14 cellular contexts compared by ENCODE assay signal in genomic region chr17:43655702-43656275, GRCh38. TPM values are rescaled to one million over a fixed set of nuclear protein-coding genes. Genes with fewer than 3 reads are reported as not detected.
DNase-seq lines count a peak whose midpoint lies in the region; ATAC-seq and TF ChIP-seq lines count a peak whose summit lies in the region.
"Had no signal": no experiment of that assay in that cellular context is flagged by ENCODE, and none has a peak within 500 bp of the region (broad histone marks: within the 10 kb centered on the region; RNA-seq: fewer than 3 reads in every experiment).

No MANE protein-coding gene starts in this region.

- H3K27ac Mint-ChIP-seq in T-helper 17 cell = peak overlapping the region; percentile 91

- no peaks in the 10 kb centered on the region for H3K36me3 ChIP-seq in HUES48 (ENCODE audit: control insufficient read depth, insufficient read depth, low read length)
- H3K36me3 ChIP-seq in left lung = no peaks in the 10 kb centered on the region
- H3K36me3 ChIP-seq: right lobe of liver, thoracic aorta had no signal

- no peak overlapping the region for H3K4me3 ChIP-seq in HUES48 (ENCODE audit: low read depth, low read length)
- H3K4me3 ChIP-seq in left lung = no peak overlapping the region
- H3K4me3 ChIP-seq: right lobe of liver, thoracic aorta had no signal

- no peaks in the 10 kb centered on the region for H3K27me3 Mint-ChIP-seq in T-helper 17 cell

- intact Hi-C loops in left lung (cut with DNase I) = no loop called here

- H3K27ac ChIP-seq in HUES48 (ENCODE audit: low read depth, low read length) (peak overlapping the region; percentile 28), left lung (no peak overlapping the region)
- H3K27ac ChIP-seq: right lobe of liver, thoracic aorta had no signal

- H3K4me3 Mint-ChIP-seq in T-helper 17 cell = peak overlapping the region; percentile 88

- peak; percentile 38 to 65 for ATAC-seq in activated CD4-positive, CD25-positive, alpha-beta regulatory T cell treated with anti-CD3 and anti-CD28 coated beads, Interleukin-2, amount 50 U/mL, for 24 hours
- ATAC-seq in T-helper 17 cell (peak; percentile 40), left lung (peak; percentile 50), HG03095 (IDR thresholded peaks at IDR 0.05; ENCODE audit: unreplicated experiment) (no peak)

- peaks cover 26% of the 10 kb centered on the region for H3K4me1 Mint-ChIP-seq in T-helper 17 cell

- H3K27me3 ChIP-seq in HUES48 (ENCODE audit: control insufficient read depth, insufficient read depth, low read length) = no peaks in the 10 kb centered on the region
- H3K27me3 ChIP-seq in left lung = no peaks in the 10 kb centered on the region
- H3K27me3 ChIP-seq: right lobe of liver had no signal

- H3K36me3 Mint-ChIP-seq in T-helper 17 cell (ENCODE audit: low read depth) = no peaks in the 10 kb centered on the region

- H3K9me3 ChIP-seq in HUES48 (ENCODE audit: control insufficient read depth, insufficient read depth, low read length) = no peaks in the 10 kb centered on the region
- H3K9me3 ChIP-seq in T-helper 17 cell (ENCODE audit: control insufficient read depth, low read length, poor library complexity, severe bottlenecking) = no peaks in the 10 kb centered on the region
- no peaks in the 10 kb centered on the region for H3K9me3 ChIP-seq in left lung
- H3K9me3 ChIP-seq: right lobe of liver, thoracic aorta had no signal

- H3K4me1 ChIP-seq in HUES48 (ENCODE audit: control insufficient read depth, insufficient read depth, low read length) (peaks cover 20% of the 10 kb centered on the region), left lung (peaks cover 0 to 20% of the 10 kb centered on the region in 2 donors)
- H3K4me1 ChIP-seq: right lobe of liver had no signal

- no peak for TF ChIP-seq CTCF in left lung (IDR thresholded peaks at IDR 0.05)

- no peak for DNase-seq in activated CD4-positive, CD25-positive, alpha-beta regulatory T cell treated with anti-CD3 and anti-CD28 coated beads, Interleukin-2, amount 50 U/mL, for 72 hours
- no peak for DNase-seq in T-helper 17 cell
- DNase-seq in left lung = no peak
- DNase-seq in DMS153 (lab: John Stamatoyannopoulos, UW) = no peak
- no peak for DNase-seq in Kasumi-1 (lab: John Stamatoyannopoulos, UW)
- DNase-seq: 8988T, activated gamma-delta T cell treated with Interleukin-2 at 50 U/mL for 16 hours, DMS53, Karpas-422, right lobe of liver had no signal

- no peak overlapping the region for H3K9ac ChIP-seq in HUES48 (ENCODE audit: low read depth, low read length)

RNA-seq across cellular contexts. Expression of gene MEOX1, which starts 5.9 kb away (rescaled TPM):
- total RNA-seq in T-helper 17 cell (1 to 10 TPM; 5.5 to 6.0 TPM), left lung (1 to 10 TPM in 1 of 2 donors, under 1 TPM in 1; 0.29 to 1.5 TPM)
